ENCODE assay signal across 8 cellular contexts in genomic region chr17:7834891-7835817, GRCh38. TPM values are rescaled to one million over a fixed set of nuclear protein-coding genes. Genes with fewer than 3 reads are reported as not detected.
DNase-seq lines count a peak whose midpoint lies in the region; ATAC-seq and TF ChIP-seq lines count a peak whose summit lies in the region.

No MANE protein-coding gene starts in this region.

- peaks cover 13% of the 10 kb centered on the region for H3K27me3 Mint-ChIP-seq in osteocyte (ENCODE audit: unreplicated experiment)

- H3K36me3 ChIP-seq in GM06990 (ENCODE audit: control insufficient read depth, insufficient read depth, low read length) (no peaks in the 10 kb centered on the region), SU-DHL-6 (ENCODE audit: low read length) (no peaks in the 10 kb centered on the region), thymus (ENCODE audit: control insufficient read depth, insufficient read depth) (no peaks in the 10 kb centered on the region)

- no peaks in the 10 kb centered on the region for H3K9me3 Mint-ChIP-seq in osteocyte (ENCODE audit: unreplicated experiment)

- H4K20me1 ChIP-seq in SU-DHL-6 (ENCODE audit: low read depth, low read length), result no peaks in the 10 kb centered on the region

- intact Hi-C loops in Right ventricle myocardium inferior (cut with DNase I), result loop anchor here (1.0 kb wide), 1 partner anchor 22 kb away; the partner anchor contains the start of gene NAA38

- peak; percentile 90 for TF ChIP-seq CTCF in GM06990 (IDR thresholded peaks at IDR 0.05; ENCODE audit: insufficient read depth, low read length, poor library complexity, severe bottlenecking)
- peak; percentile 94 for TF ChIP-seq CTCF in SU-DHL-6 (IDR thresholded peaks at IDR 0.05; ENCODE audit: insufficient read depth, low read length, poor library complexity, severe bottlenecking)
- TF ChIP-seq CTCF in osteocyte (IDR thresholded peaks at IDR 0.05), result peak; percentile 90

- H2AFZ ChIP-seq in SU-DHL-6 (ENCODE audit: low read depth, low read length, severe bottlenecking), result no peak overlapping the region

- H3K4me3 ChIP-seq in GM06990 (replicated peaks; ENCODE audit: low read depth, low read length) (peak overlapping the region; percentile 81), SU-DHL-6 (ENCODE audit: insufficient read depth, low read length, poor library complexity, severe bottlenecking) (peak overlapping the region; percentile 81), thymus (ENCODE audit: low read length) (peak overlapping the region; percentile 82)

- DNase-seq in GM06990 (ENCODE audit: extremely low read depth, insufficient read length) (peak; percentile 95), NCI-H1417 treated with DMSO at 0.1 percent for 48 hours (lab: John Stamatoyannopoulos, UW) (peak; percentile 46), Right ventricle myocardium inferior (ENCODE audit: missing footprints) (peak; percentile 99), osteocyte (ENCODE audit: extremely low spot score, unreplicated experiment) (peak; percentile 99)
- peak; percentile 84 for DNase-seq in activated naive CD8-positive, alpha-beta T cell treated with anti-CD3 and anti-CD28 coated beads, Interleukin-2, amount 50 U/mL, for 16 hours (ENCODE audit: low read depth, low spot score)

- WGBS in thymus, result under 1% methylated on average over 75 of the region's 75 CpGs

- H3K4me1 ChIP-seq in thymus (ENCODE audit: control insufficient read depth, insufficient read depth, low read length), result peaks cover 28% of the 10 kb centered on the region

- H3K36me3 Mint-ChIP-seq in osteocyte (ENCODE audit: unreplicated experiment), result no peaks in the 10 kb centered on the region

- no peaks in the 10 kb centered on the region for H3K9me2 ChIP-seq in SU-DHL-6 (replicated peaks; ENCODE audit: insufficient read depth, low read length)

- peak overlapping the region; percentile 92 for H3K4me3 Mint-ChIP-seq in osteocyte (ENCODE audit: unreplicated experiment)

- H3K4me1 Mint-ChIP-seq in osteocyte (ENCODE audit: unreplicated experiment), result peaks cover 49% of the 10 kb centered on the region

- H3K9me3 ChIP-seq in SU-DHL-6 (ENCODE audit: insufficient read depth, low read length), result no peaks in the 10 kb centered on the region
- H3K9me3 ChIP-seq in thymus (ENCODE audit: control insufficient read depth), result no peaks in the 10 kb centered on the region

- H3K27me3 ChIP-seq in GM06990 (replicated peaks; ENCODE audit: control insufficient read depth, insufficient read depth, low read length) (peaks cover 2% of the 10 kb centered on the region), SU-DHL-6 (ENCODE audit: low read length) (no peaks in the 10 kb centered on the region), thymus (ENCODE audit: control insufficient read depth, insufficient read depth) (no peaks in the 10 kb centered on the region)

- H3K27ac ChIP-seq in SU-DHL-6 (ENCODE audit: low read depth, low read length) (peak overlapping the region; percentile 92), thymus (ENCODE audit: low read depth) (peak overlapping the region; percentile 96)

- H3K9ac ChIP-seq in SU-DHL-6 (ENCODE audit: low read length), result peak overlapping the region; percentile 71

- H3K27ac Mint-ChIP-seq in osteocyte (ENCODE audit: unreplicated experiment), result peak overlapping the region; percentile 99

- no peaks in the 10 kb centered on the region for H3K79me2 ChIP-seq in SU-DHL-6 (ENCODE audit: insufficient read depth, low read length)

- peaks cover 34% of the 10 kb centered on the region for H3F3A ChIP-seq in SU-DHL-6 (ENCODE audit: insufficient read depth)

- H3K4me2 ChIP-seq in SU-DHL-6 (ENCODE audit: low read depth, low read length, poor library complexity, severe bottlenecking), result peak overlapping the region; percentile 94

- ATAC-seq in HG02678 (IDR thresholded peaks at IDR 0.05; ENCODE audit: unreplicated experiment), result peak; percentile 54
- peak; percentile 77 for ATAC-seq in Right ventricle myocardium inferior

RNA-seq across cellular contexts. Expression of gene KDM6B, which starts 1.1 kb away (rescaled TPM):
- total RNA-seq in Right ventricle myocardium inferior (25.0 TPM), osteocyte (52.9 and 53.7 TPM in 2 replicates)
- 16.3 TPM for polyA plus RNA-seq in thymus

RNA-seq across cellular contexts. Expression of gene TMEM88, which starts 19.7 kb away (rescaled TPM):
- total RNA-seq in Right ventricle myocardium inferior (35.4 TPM), osteocyte (3.4 TPM in 2 replicates)
- 29.1 TPM for polyA plus RNA-seq in thymus

RNA-seq across cellular contexts. Expression of gene NAA38, which starts 22.2 kb away (rescaled TPM):
- total RNA-seq in Right ventricle myocardium inferior (105 TPM), osteocyte (65.8 and 66.2 TPM in 2 replicates)
- 85.3 TPM for polyA plus RNA-seq in thymus

RNA-seq across cellular contexts. Expression of gene CYB5D1, which starts 22.6 kb away (rescaled TPM):
- total RNA-seq in Right ventricle myocardium inferior (21.7 TPM), osteocyte (8.5 and 10.2 TPM in 2 replicates)
- 6.0 TPM for polyA plus RNA-seq in thymus

RNA-seq across cellular contexts. Expression of gene CHD3, which starts 53.4 kb away (rescaled TPM):
- total RNA-seq in Right ventricle myocardium inferior, result 18.0 TPM
- 196 and 206 TPM in 2 replicates for total RNA-seq in osteocyte
- 119 TPM for polyA plus RNA-seq in thymus

Comparison
In these comparisons a context has a peak if more than half of its experiments do, and no peak if none do; other contexts are left out.
1. Peak in every context shown above with its lines: DNase-seq, ATAC-seq, H3K4me3 ChIP-seq and H3K27ac ChIP-seq.
2. DNase-seq: peak in every context shown above with its lines; median percentile 99 in Right ventricle myocardium inferior; 99 in osteocyte; 95 in GM06990; 84 in activated naive CD8-positive, alpha-beta T cell treated with anti-CD3 and anti-CD28 coated beads, Interleukin-2, amount 50 U/mL, for 16 hours; 46 in NCI-H1417 treated with DMSO at 0.1 percent for 48 hours.